8 cellular contexts compared by ENCODE assay signal in the genomic region with DNA sequence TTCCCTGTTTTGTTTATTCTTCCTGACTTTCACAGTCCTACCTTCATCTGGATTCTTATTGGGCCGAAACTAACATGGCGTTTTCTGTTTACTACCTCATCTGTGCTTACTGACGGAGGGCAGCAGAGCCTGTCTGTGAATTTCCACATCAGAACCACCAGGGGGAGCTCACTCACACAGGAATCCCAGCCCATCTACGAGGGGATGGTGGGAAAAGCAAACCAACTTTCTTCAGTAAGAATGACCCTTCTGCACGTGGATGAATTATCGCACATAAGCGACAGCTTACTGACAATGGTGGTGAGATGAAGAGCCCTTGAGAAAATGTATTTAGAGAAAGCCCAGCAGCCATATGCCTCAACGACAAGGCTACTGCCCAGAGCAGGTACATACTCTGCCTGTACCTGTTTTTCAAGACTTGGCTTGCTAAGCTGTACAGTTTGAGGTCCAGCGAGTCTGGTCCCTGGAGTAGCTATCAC. TPM values are rescaled to one million over a fixed set of nuclear protein-coding genes. Genes with fewer than 3 reads are reported as not detected.
A peak's percentile ranks its signal among the peaks of the same experiment; 100 is the strongest.
DNase-seq lines count a peak whose midpoint lies in the region; FAIRE-seq and TF ChIP-seq lines count a peak whose summit lies in the region.

No MANE protein-coding gene starts in this region.

- peak; percentile 96 for TF ChIP-seq CTCF in 22Rv1 (IDR thresholded peaks at IDR 0.05)

- peak; percentile 38 for DNase-seq in GM12892 (ENCODE audit: insufficient read length)
- peak; percentile 34 for DNase-seq in HS-5 (ENCODE audit: low read depth)
- DNase-seq in NOMO-1 treated with DMSO at 0.1 percent for 48 hours (lab: John Stamatoyannopoulos, UW; ENCODE audit: unreplicated experiment): peak; percentile 55
- DNase-seq in activated CD8-positive, alpha-beta memory T cell treated with anti-CD3 and anti-CD28 coated beads for 48 hours (ENCODE audit: low read depth in 2 of 3, low spot score in 2 of 3): peak in 2 of 3 experiments; percentile 5 to 33
- DNase-seq in midbrain (lab: John Stamatoyannopoulos, UW): peak; percentile 82
- DNase-seq in stimulated activated CD8-positive, alpha-beta memory T cell treated with anti-CD3 and anti-CD28 coated beads, Interleukin-7, amount 100 ng/mL, for 24 hours (ENCODE audit: low read depth): peak; percentile 16

- FAIRE-seq in GM12892 (lab: Jason Lieb, UNC) (peak; percentile 91), endometrium (lab: Jason Lieb, UNC) (peak; percentile 54)

- no peak for TF ChIP-seq POLR2A in GM12892 (IDR thresholded peaks at IDR 0.05; ENCODE audit: low read depth, low read length)

- no peak overlapping the region for H3K27ac ChIP-seq in 22Rv1

RNA-seq across cellular contexts. Expression of gene LARGE2, which starts 42.5 kb away (rescaled TPM):
- not detected for polyA plus RNA-seq in GM12892 (2012; ENCODE audit: missing spikeins)

RNA-seq across cellular contexts. Expression of gene PEX16, which starts 47.3 kb away (rescaled TPM):
- polyA plus RNA-seq in GM12892 (2012; ENCODE audit: missing spikeins): 14.3 TPM

RNA-seq across cellular contexts. Expression of gene FREY1, which starts 57.9 kb away (rescaled TPM):
- polyA plus RNA-seq in GM12892 (2012; ENCODE audit: missing spikeins): not detected

Comparison
In these comparisons a context has a peak if more than half of its experiments do, and no peak if none do; other contexts are left out.
1. DNase-seq: peak in every context shown above with its lines; median percentile 82 in midbrain; 55 in NOMO-1 treated with DMSO at 0.1 percent for 48 hours; 38 in GM12892; 34 in HS-5; 19 in activated CD8-positive, alpha-beta memory T cell treated with anti-CD3 and anti-CD28 coated beads for 48 hours; 16 in stimulated activated CD8-positive, alpha-beta memory T cell treated with anti-CD3 and anti-CD28 coated beads, Interleukin-7, amount 100 ng/mL, for 24 hours.